Comparison of ENCODE assay signal across 1 cellular context in genomic region chr17:28335201-28335958, GRCh38.
A peak's percentile ranks its signal among the peaks of the same experiment; 100 is the strongest.
TF ChIP-seq lines count a peak whose summit lies in the region.

A gene with protein sequence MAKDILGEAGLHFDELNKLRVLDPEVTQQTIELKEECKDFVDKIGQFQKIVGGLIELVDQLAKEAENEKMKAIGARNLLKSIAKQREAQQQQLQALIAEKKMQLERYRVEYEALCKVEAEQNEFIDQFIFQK (minus strand): TSS chr17:28335472. CDS start chr17:28331985, 3,487 bp downstream.
Gene TNFAIP1 (plus strand): TSS chr17:28335761. CDS start chr17:28339522, 3,761 bp downstream.

TF ChIP-seq in HepG2, 621 proteins besides CTCF, POLR2A, EP300 and RAD21 (continued from another document and continues in another):
- TF ChIP-seq CERS6 (CRISPR knock-in tag; IDR thresholded peaks at IDR 0.05) (no peak), MXD4 (CRISPR knock-in tag; IDR thresholded peaks at IDR 0.05) (no peak; the same call in 1 of the 2 replicates), REXO4 (CRISPR knock-in tag; IDR thresholded peaks at IDR 0.05; ENCODE audit: borderline replicate concordance) (no peak), CBX5 (CRISPR knock-in tag; IDR thresholded peaks at IDR 0.05; ENCODE audit: borderline replicate concordance) (no peak; the same call in 1 of the 2 replicates), ZNF292 (CRISPR knock-in tag; IDR thresholded peaks at IDR 0.05; ENCODE audit: borderline replicate concordance, low read depth) (peak; percentile 18; the same call in 1 of the 2 replicates), NR2F6 (IDR thresholded peaks at IDR 0.05) (no peak), NR2F6 (CRISPR knock-in tag; IDR thresholded peaks at IDR 0.05) (peak; percentile 20; the same call in 1 of the 2 replicates), MATR3 (CRISPR knock-in tag; IDR thresholded peaks at IDR 0.05) (no peak), HIC2 (CRISPR knock-in tag; IDR thresholded peaks at IDR 0.05; ENCODE audit: low read depth) (0 out of 2 replicates have a peak, but pooled peaks have one; percentile 21), ZNF343 (CRISPR knock-in tag; IDR thresholded peaks at IDR 0.05) (0 out of 2 replicates have a peak, but pooled peaks have one; percentile 38), BRD4 (CRISPR knock-in tag; IDR thresholded peaks at IDR 0.05) (0 out of 2 replicates have a peak, but pooled peaks have one; percentile 7), ZNF710 (CRISPR knock-in tag; IDR thresholded peaks at IDR 0.05; ENCODE audit: borderline replicate concordance) (no peak), ZBTB7B (CRISPR knock-in tag; IDR thresholded peaks at IDR 0.05) (peak; percentile 95), NRL (CRISPR knock-in tag; IDR thresholded peaks at IDR 0.05; ENCODE audit: borderline replicate concordance) (0 out of 2 replicates have a peak, but pooled peaks have one; percentile 14), ZNF75D (CRISPR knock-in tag; IDR thresholded peaks at IDR 0.05; ENCODE audit: borderline replicate concordance) (0 out of 2 replicates have a peak, but pooled peaks have one; percentile 25), SRY (CRISPR knock-in tag; IDR thresholded peaks at IDR 0.05) (no peak), ZBTB21 (CRISPR knock-in tag; IDR thresholded peaks at IDR 0.05) (peak; percentile 96), ZNF205 (CRISPR knock-in tag; IDR thresholded peaks at IDR 0.05) (0 out of 2 replicates have a peak, but pooled peaks have one; percentile 34), ZNF614 (CRISPR knock-in tag; IDR thresholded peaks at IDR 0.05; ENCODE audit: borderline replicate concordance) (peak; percentile 87; the same call in 1 of the 2 replicates), ZNF776 (CRISPR knock-in tag; IDR thresholded peaks at IDR 0.05) (peak; percentile 55; the same call in 1 of the 2 replicates), ZSCAN25 (CRISPR knock-in tag; IDR thresholded peaks at IDR 0.05) (no peak), DR1 (CRISPR knock-in tag; IDR thresholded peaks at IDR 0.05) (no peak), HMGA1 (CRISPR knock-in tag; conservative IDR thresholded peaks at IDR 0.05) (no peak), U2AF1 (optimal IDR thresholded peaks at IDR 0.05; ENCODE audit: low read depth, low read length) (no peak), RFX3 (CRISPR knock-in tag; IDR thresholded peaks at IDR 0.05) (peak; percentile 67), NFE2L2 (IDR thresholded peaks at IDR 0.05; ENCODE audit: low read length) (no peak), NONO (IDR thresholded peaks at IDR 0.05) (no peak), NONO (CRISPR knock-in tag; conservative IDR thresholded peaks at IDR 0.05) (peak; percentile 55; the same call in 1 of the 2 replicates), ZNF546 (CRISPR knock-in tag; conservative IDR thresholded peaks at IDR 0.05) (no peak), ZNF570 (CRISPR knock-in tag; IDR thresholded peaks at IDR 0.05; ENCODE audit: borderline replicate concordance) (no peak), STAG1 (CRISPR knock-in tag; IDR thresholded peaks at IDR 0.05) (peak; percentile 20; the same call in 1 of the 2 replicates), RNF219 (CRISPR knock-in tag; IDR thresholded peaks at IDR 0.05) (peak; percentile 94; the same call in 1 of the 2 replicates), TEAD3 (CRISPR knock-in tag; optimal IDR thresholded peaks at IDR 0.05; ENCODE audit: borderline replicate concordance) (peak; percentile 90), KLF16 (CRISPR knock-in tag; IDR thresholded peaks at IDR 0.05) (peak in 1 of 2 experiments; percentile 86; a peak in 2 of 4 replicates), HMG20A (CRISPR knock-in tag; IDR thresholded peaks at IDR 0.05; ENCODE audit: borderline replicate concordance) (no peak), ZNF383 (CRISPR knock-in tag; IDR thresholded peaks at IDR 0.05; ENCODE audit: borderline replicate concordance) (no peak), SIN3A (IDR thresholded peaks at IDR 0.05; ENCODE audit: borderline replicate concordance, low read depth, low read length) (peak; percentile 88; the same call in 1 of the 2 replicates), FOXK1 (CRISPR knock-in tag; IDR thresholded peaks at IDR 0.05; ENCODE audit: borderline replicate concordance, low read depth) (peak; percentile 100), MEIS2 (CRISPR knock-in tag; IDR thresholded peaks at IDR 0.05) (peak; percentile 49; the same call in 1 of the 2 replicates), WIZ (CRISPR knock-in tag; IDR thresholded peaks at IDR 0.05) (no peak), ZBTB44 (CRISPR knock-in tag; IDR thresholded peaks at IDR 0.05) (no peak), ZNF136 (CRISPR knock-in tag; IDR thresholded peaks at IDR 0.05; ENCODE audit: low read depth) (no peak), ZNF703 (CRISPR knock-in tag; IDR thresholded peaks at IDR 0.05; ENCODE audit: borderline replicate concordance) (no peak), ZNF678 (CRISPR knock-in tag; IDR thresholded peaks at IDR 0.05) (no peak), TEF (CRISPR knock-in tag; IDR thresholded peaks at IDR 0.05) (no peak), ZFX (CRISPR knock-in tag; IDR thresholded peaks at IDR 0.05; ENCODE audit: low read depth) (peak; percentile 83), ZNF44 (CRISPR knock-in tag; IDR thresholded peaks at IDR 0.05) (no peak), TAF1 (CRISPR knock-in tag; IDR thresholded peaks at IDR 0.05) (peak; percentile 72), CEBPG (CRISPR knock-in tag; IDR thresholded peaks at IDR 0.05) (peak; percentile 42; the same call in 1 of the 2 replicates)
- TF ChIP-seq, protein P1, sequence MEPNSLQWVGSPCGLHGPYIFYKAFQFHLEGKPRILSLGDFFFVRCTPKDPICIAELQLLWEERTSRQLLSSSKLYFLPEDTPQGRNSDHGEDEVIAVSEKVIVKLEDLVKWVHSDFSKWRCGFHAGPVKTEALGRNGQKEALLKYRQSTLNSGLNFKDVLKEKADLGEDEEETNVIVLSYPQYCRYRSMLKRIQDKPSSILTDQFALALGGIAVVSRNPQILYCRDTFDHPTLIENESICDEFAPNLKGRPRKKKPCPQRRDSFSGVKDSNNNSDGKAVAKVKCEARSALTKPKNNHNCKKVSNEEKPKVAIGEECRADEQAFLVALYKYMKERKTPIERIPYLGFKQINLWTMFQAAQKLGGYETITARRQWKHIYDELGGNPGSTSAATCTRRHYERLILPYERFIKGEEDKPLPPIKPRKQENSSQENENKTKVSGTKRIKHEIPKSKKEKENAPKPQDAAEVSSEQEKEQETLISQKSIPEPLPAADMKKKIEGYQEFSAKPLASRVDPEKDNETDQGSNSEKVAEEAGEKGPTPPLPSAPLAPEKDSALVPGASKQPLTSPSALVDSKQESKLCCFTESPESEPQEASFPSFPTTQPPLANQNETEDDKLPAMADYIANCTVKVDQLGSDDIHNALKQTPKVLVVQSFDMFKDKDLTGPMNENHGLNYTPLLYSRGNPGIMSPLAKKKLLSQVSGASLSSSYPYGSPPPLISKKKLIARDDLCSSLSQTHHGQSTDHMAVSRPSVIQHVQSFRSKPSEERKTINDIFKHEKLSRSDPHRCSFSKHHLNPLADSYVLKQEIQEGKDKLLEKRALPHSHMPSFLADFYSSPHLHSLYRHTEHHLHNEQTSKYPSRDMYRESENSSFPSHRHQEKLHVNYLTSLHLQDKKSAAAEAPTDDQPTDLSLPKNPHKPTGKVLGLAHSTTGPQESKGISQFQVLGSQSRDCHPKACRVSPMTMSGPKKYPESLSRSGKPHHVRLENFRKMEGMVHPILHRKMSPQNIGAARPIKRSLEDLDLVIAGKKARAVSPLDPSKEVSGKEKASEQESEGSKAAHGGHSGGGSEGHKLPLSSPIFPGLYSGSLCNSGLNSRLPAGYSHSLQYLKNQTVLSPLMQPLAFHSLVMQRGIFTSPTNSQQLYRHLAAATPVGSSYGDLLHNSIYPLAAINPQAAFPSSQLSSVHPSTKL (CRISPR knock-in tag; IDR thresholded peaks at IDR 0.05) = peak; percentile 51
- TF ChIP-seq, protein P2, sequence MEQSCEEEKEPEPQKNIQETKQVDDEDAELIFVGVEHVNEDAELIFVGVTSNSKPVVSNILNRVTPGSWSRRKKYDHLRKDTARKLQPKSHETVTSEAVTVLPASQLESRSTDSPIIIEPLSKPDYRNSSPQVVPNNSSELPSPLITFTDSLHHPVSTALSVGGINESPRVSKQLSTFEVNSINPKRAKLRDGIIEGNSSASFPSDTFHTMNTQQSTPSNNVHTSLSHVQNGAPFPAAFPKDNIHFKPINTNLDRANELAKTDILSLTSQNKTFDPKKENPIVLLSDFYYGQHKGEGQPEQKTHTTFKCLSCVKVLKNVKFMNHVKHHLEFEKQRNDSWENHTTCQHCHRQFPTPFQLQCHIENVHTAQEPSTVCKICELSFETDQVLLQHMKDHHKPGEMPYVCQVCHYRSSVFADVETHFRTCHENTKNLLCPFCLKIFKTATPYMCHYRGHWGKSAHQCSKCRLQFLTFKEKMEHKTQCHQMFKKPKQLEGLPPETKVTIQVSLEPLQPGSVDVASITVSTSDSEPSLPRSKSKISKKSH (CRISPR knock-in tag; IDR thresholded peaks at IDR 0.05; ENCODE audit: borderline replicate concordance) = no peak
- TF ChIP-seq, protein P3, sequence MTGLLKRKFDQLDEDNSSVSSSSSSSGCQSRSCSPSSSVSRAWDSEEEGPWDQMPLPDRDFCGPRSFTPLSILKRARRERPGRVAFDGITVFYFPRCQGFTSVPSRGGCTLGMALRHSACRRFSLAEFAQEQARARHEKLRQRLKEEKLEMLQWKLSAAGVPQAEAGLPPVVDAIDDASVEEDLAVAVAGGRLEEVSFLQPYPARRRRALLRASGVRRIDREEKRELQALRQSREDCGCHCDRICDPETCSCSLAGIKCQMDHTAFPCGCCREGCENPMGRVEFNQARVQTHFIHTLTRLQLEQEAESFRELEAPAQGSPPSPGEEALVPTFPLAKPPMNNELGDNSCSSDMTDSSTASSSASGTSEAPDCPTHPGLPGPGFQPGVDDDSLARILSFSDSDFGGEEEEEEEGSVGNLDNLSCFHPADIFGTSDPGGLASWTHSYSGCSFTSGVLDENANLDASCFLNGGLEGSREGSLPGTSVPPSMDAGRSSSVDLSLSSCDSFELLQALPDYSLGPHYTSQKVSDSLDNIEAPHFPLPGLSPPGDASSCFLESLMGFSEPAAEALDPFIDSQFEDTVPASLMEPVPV (CRISPR knock-in tag; IDR thresholded peaks at IDR 0.05) = no peak
